In genomic region chr7:17371656-17372524, GRCh38 we compare ENCODE assay signal across 1 cellular context.
TF ChIP-seq lines count a peak whose summit lies in the region.

No MANE protein-coding gene starts in this region.

TF ChIP-seq in GM23338, 12 proteins besides CTCF, POLR2A, EP300 and RAD21 (continued from another document):
- TF ChIP-seq REST (IDR thresholded peaks at IDR 0.05; ENCODE audit: unreplicated experiment) (no peak), STAT1 (IDR thresholded peaks at IDR 0.05; ENCODE audit: unreplicated experiment) (no peak), EZH2 (IDR thresholded peaks at IDR 0.05; ENCODE audit: low read depth, unreplicated experiment) (no peak), CREB1 (CRISPR knock-in tag; IDR thresholded peaks at IDR 0.05; ENCODE audit: low read depth) (no peak), POLR2AphosphoS5 (IDR thresholded peaks at IDR 0.05; ENCODE audit: low read depth) (no peak), NANOG (IDR thresholded peaks at IDR 0.05; ENCODE audit: borderline replicate concordance) (no peak), JUNB (IDR thresholded peaks at IDR 0.05; ENCODE audit: unreplicated experiment) (no peak), ZNF331 (CRISPR knock-in tag; IDR thresholded peaks at IDR 0.05; ENCODE audit: low read depth) (no peak), EZH2phosphoT487 (IDR thresholded peaks at IDR 0.05; ENCODE audit: unreplicated experiment) (no peak), ZNF114 (CRISPR knock-in tag; IDR thresholded peaks at IDR 0.05) (no peak)
- TF ChIP-seq, protein P1, sequence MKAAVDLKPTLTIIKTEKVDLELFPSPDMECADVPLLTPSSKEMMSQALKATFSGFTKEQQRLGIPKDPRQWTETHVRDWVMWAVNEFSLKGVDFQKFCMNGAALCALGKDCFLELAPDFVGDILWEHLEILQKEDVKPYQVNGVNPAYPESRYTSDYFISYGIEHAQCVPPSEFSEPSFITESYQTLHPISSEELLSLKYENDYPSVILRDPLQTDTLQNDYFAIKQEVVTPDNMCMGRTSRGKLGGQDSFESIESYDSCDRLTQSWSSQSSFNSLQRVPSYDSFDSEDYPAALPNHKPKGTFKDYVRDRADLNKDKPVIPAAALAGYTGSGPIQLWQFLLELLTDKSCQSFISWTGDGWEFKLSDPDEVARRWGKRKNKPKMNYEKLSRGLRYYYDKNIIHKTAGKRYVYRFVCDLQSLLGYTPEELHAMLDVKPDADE (IDR thresholded peaks at IDR 0.05): no peak
